ENCODE assay signal across 10 cellular contexts in the genomic region with DNA sequence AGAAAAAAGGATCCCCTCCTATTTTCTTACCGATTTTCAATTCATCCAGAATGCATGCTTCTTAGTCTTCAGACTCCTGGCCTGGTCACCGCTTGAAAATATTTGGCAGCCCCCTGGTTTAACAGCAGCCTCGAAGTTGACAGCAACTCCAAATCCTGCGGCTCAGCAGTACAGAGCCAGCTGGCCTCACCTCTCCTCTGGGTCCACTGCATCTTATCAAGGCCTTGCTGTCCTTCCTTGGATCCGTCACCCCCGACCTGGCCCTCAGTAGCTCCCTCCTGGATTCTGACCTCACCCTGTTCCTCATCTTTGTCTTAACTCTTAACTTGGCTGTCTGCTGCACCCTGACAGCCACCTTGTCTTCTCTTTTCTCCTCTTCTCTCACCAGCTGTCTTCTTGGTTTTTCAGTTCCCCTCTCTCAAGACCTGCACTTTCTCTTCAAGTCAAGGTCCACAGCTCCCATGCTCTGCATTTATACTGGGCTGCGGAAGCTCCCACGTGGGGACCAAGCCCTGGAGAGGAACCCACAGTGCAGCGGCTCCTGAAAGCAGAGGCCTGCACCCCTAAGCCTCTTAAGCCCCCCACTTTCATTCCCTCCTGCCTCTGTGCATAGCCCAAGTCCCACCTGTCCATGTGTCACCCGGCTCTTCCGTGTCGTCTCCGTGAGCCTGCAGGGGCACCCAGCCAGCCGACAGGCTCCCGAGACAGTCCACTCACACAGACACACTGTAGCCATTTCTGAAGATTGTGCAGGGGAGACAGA. TPM values are rescaled to one million over a fixed set of nuclear protein-coding genes. Genes with fewer than 3 reads are reported as not detected.
DNase-seq lines count a peak whose midpoint lies in the region; ATAC-seq and TF ChIP-seq lines count a peak whose summit lies in the region.
"Had no signal": no experiment of that assay in that cellular context is flagged by ENCODE, and none has a peak within 500 bp of the region (broad histone marks: within the 10 kb centered on the region; RNA-seq: fewer than 3 reads in every experiment).

No MANE protein-coding gene starts in this region.

- no peaks in the 10 kb centered on the region for H3K27me3 ChIP-seq in GM23338 (ENCODE audit: insufficient read depth)

- no peaks in the 10 kb centered on the region for H3F3A ChIP-seq in GM23338 (replicated peaks; ENCODE audit: low read depth)

- 0 out of 2 replicates have a peak, but pooled peaks cover 7% of the 10 kb centered on the region for H3K79me2 ChIP-seq in GM23338 (replicated peaks; ENCODE audit: insufficient read depth)

- no peak overlapping the region for H3K4me3 ChIP-seq in GM23338
- H3K4me3 ChIP-seq: thoracic aorta had no signal

- H3K27ac Mint-ChIP-seq in GM23338, result no peak overlapping the region; the same call in 1 of the 2 replicates
- H3K27ac Mint-ChIP-seq: nephron progenitor cell had no signal

- H3K36me3 ChIP-seq in GM23338 (ENCODE audit: insufficient read depth), result no peaks in the 10 kb centered on the region
- H3K36me3 ChIP-seq: thoracic aorta had no signal

- no peak overlapping the region for H3K4me2 ChIP-seq in GM23338

- H3K27ac ChIP-seq in GM23338 (ENCODE audit: low read depth), result no peak overlapping the region
- H3K27ac ChIP-seq: thoracic aorta had no signal

- peaks cover 9% of the 10 kb centered on the region; the same call in 2 of the 3 replicates for H3K4me1 Mint-ChIP-seq in GM23338

- peak; percentile 87 for DNase-seq in GM13977 (ENCODE audit: low spot score)
- DNase-seq in islet precursor cell, result peak; percentile 35
- no peak for DNase-seq in NCI-H1436 treated with DMSO at 0.1 percent for 48 hours (lab: John Stamatoyannopoulos, UW)
- no peak for DNase-seq in GM23338 (ENCODE audit: low spot score)
- DNase-seq in cerebellar cortex (ENCODE audit: low spot score), result no peak
- no peak for DNase-seq in H4 (ENCODE audit: low spot score)
- DNase-seq: nephron progenitor cell had no signal

- no peak for TF ChIP-seq CTCF in GM13977 (IDR thresholded peaks at IDR 0.05; ENCODE audit: extremely low read depth, insufficient read depth, missing control alignments)
- no peak for TF ChIP-seq CTCF in GM23338 (conservative IDR thresholded peaks at IDR 0.05; ENCODE audit: low read depth in 2 of 2)

- H4K20me1 ChIP-seq in GM23338 (replicated peaks; ENCODE audit: insufficient read depth), result no peaks in the 10 kb centered on the region

- no peaks in the 10 kb centered on the region for H3K36me3 Mint-ChIP-seq in GM23338 (ENCODE audit: low read depth)

- in situ Hi-C loops in GM13977 (cut with MboI; ENCODE audit: low pct_unique_long_range_greater_than_20kb, low sequenced_read_pairs, unreplicated experiment), result no loop called here

- H3K4me3 Mint-ChIP-seq in GM23338, result no peak overlapping the region
- H3K4me3 Mint-ChIP-seq: nephron progenitor cell had no signal

- no peak overlapping the region for H2AFZ ChIP-seq in GM23338

- ATAC-seq in GM19455 (IDR thresholded peaks at IDR 0.05; ENCODE audit: unreplicated experiment) (peak; percentile 51), HG03342 (IDR thresholded peaks at IDR 0.05; ENCODE audit: unreplicated experiment) (peak; percentile 64), GM23338 (no peak)

- H3K9me2 ChIP-seq in GM23338 (ENCODE audit: insufficient read depth), result 0 out of 2 replicates have a peak, but pooled peaks cover 10% of the 10 kb centered on the region

- H3K27me3 Mint-ChIP-seq in GM23338 (ENCODE audit: insufficient read depth, low read depth, poor library complexity), result peaks cover 7% of the 10 kb centered on the region

- no peaks in the 10 kb centered on the region; the same call in 2 of the 3 replicates for H3K9me3 Mint-ChIP-seq in GM23338
- H3K9me3 Mint-ChIP-seq: nephron progenitor cell had no signal

- H3K4me1 ChIP-seq in GM23338 (ENCODE audit: insufficient read depth), result peaks cover 16% of the 10 kb centered on the region; the same call in 1 of the 2 replicates

TF ChIP-seq in GM23338, 12 proteins besides CTCF, POLR2A, EP300 and RAD21:
- TF ChIP-seq EZH2 (IDR thresholded peaks at IDR 0.05; ENCODE audit: low read depth, unreplicated experiment), result no peak
- TF ChIP-seq, protein P1, sequence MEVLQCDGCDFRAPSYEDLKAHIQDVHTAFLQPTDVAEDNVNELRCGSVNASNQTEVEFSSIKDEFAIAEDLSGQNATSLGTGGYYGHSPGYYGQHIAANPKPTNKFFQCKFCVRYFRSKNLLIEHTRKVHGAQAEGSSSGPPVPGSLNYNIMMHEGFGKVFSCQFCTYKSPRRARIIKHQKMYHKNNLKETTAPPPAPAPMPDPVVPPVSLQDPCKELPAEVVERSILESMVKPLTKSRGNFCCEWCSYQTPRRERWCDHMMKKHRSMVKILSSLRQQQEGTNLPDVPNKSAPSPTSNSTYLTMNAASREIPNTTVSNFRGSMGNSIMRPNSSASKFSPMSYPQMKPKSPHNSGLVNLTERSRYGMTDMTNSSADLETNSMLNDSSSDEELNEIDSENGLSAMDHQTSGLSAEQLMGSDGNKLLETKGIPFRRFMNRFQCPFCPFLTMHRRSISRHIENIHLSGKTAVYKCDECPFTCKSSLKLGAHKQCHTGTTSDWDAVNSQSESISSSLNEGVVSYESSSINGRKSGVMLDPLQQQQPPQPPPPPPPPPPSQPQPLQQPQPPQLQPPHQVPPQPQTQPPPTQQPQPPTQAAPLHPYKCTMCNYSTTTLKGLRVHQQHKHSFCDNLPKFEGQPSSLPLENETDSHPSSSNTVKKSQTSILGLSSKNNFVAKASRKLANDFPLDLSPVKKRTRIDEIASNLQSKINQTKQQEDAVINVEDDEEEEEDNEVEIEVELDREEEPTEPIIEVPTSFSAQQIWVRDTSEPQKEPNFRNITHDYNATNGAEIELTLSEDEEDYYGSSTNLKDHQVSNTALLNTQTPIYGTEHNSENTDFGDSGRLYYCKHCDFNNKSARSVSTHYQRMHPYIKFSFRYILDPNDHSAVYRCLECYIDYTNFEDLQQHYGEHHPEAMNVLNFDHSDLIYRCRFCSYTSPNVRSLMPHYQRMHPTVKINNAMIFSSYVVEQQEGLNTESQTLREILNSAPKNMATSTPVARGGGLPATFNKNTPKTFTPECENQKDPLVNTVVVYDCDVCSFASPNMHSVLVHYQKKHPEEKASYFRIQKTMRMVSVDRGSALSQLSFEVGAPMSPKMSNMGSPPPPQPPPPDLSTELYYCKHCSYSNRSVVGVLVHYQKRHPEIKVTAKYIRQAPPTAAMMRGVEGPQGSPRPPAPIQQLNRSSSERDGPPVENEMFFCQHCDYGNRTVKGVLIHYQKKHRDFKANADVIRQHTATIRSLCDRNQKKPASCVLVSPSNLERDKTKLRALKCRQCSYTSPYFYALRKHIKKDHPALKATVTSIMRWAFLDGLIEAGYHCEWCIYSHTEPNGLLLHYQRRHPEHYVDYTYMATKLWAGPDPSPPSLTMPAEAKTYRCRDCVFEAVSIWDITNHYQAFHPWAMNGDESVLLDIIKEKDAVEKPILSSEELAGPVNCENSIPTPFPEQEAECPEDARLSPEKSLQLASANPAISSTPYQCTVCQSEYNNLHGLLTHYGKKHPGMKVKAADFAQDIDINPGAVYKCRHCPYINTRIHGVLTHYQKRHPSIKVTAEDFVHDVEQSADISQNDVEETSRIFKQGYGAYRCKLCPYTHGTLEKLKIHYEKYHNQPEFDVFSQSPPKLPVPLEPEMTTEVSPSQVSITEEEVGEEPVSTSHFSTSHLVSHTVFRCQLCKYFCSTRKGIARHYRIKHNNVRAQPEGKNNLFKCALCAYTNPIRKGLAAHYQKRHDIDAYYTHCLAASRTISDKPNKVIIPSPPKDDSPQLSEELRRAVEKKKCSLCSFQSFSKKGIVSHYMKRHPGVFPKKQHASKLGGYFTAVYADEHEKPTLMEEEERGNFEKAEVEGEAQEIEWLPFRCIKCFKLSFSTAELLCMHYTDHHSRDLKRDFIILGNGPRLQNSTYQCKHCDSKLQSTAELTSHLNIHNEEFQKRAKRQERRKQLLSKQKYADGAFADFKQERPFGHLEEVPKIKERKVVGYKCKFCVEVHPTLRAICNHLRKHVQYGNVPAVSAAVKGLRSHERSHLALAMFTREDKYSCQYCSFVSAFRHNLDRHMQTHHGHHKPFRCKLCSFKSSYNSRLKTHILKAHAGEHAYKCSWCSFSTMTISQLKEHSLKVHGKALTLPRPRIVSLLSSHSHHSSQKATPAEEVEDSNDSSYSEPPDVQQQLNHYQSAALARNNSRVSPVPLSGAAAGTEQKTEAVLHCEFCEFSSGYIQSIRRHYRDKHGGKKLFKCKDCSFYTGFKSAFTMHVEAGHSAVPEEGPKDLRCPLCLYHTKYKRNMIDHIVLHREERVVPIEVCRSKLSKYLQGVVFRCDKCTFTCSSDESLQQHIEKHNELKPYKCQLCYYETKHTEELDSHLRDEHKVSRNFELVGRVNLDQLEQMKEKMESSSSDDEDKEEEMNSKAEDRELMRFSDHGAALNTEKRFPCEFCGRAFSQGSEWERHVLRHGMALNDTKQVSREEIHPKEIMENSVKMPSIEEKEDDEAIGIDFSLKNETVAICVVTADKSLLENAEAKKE (CRISPR knock-in tag; IDR thresholded peaks at IDR 0.05), result no peak
- TF ChIP-seq ZNF114 (CRISPR knock-in tag; IDR thresholded peaks at IDR 0.05), result no peak
- no peak for TF ChIP-seq EZH2phosphoT487 (IDR thresholded peaks at IDR 0.05; ENCODE audit: unreplicated experiment)

RNA-seq across cellular contexts. Expression of a gene that starts 6.0 kb away (rescaled TPM):
- 8.1 and 9.2 TPM in 2 replicates for total RNA-seq in GM23338 (2014; rRNA removed; shearing (Covaris generic))
- 5.4 and 6.1 TPM in 2 replicates for polyA plus RNA-seq in GM23338 (2016; fragmentation: Nextera tagmentation; extraction: Ambion mirVana)
- 36.7 and 38.6 TPM in 2 replicates for total RNA-seq in H4 (2014; rRNA removed; shearing (Covaris generic))

RNA-seq across cellular contexts. Expression of a gene that starts 51.2 kb away (rescaled TPM):
- total RNA-seq in GM23338 (2014; rRNA removed; shearing (Covaris generic)), result 0.74 and 2.5 TPM in 2 replicates
- polyA plus RNA-seq in GM23338 (2016; fragmentation: Nextera tagmentation; extraction: Ambion mirVana), result 2.5 and 3.6 TPM in 2 replicates
- total RNA-seq in H4 (2014; rRNA removed; shearing (Covaris generic)), result not detected in 2 replicates

RNA-seq across cellular contexts. Expression of a gene that starts 58.3 kb away (rescaled TPM):
- total RNA-seq in GM23338 (2014; rRNA removed; shearing (Covaris generic)), result 5.4 and 6.5 TPM in 2 replicates
- 2.1 and 3.1 TPM in 2 replicates for polyA plus RNA-seq in GM23338 (2016; fragmentation: Nextera tagmentation; extraction: Ambion mirVana)
- 38.8 and 39.6 TPM in 2 replicates for total RNA-seq in H4 (2014; rRNA removed; shearing (Covaris generic))

Comparison
In these comparisons a context has a peak if more than half of its experiments do, and no peak if none do; other contexts are left out.
1. DNase-seq: peak in GM13977 (single experiment) and islet precursor cell (single experiment); none in NCI-H1436 treated with DMSO at 0.1 percent for 48 hours (single experiment), GM23338 (single experiment), cerebellar cortex (single experiment) and H4 (single experiment).